In the genomic region with DNA sequence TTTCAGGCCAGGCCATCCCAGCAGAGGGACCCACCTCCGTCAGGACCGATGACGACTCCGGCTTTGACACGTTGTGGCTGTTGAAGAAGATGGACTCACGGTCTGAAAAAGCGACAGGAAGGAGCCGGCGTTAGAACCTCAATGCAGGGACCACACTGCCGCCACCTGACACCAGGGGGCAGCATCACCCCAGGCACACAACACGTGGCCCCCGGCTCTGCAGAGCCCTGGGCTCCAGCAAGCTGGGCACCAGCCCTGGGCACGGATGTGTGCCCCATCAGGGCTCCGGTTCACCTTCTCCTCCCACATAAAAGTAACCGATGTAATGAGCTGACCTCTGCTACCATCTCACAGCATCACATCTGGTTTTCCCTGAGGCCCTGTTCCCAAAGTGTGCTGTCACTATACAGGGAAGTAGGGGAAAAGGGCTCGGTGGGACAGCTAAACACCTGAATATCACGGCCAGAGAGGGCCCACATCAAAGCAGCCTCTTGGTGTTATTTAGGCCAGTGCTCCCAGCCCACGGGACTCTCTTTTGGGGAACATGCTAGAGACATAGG, we compare ENCODE assay signal across 8 cellular contexts. TPM values are rescaled to one million over a fixed set of nuclear protein-coding genes. Genes with fewer than 3 reads are reported as not detected.
DNase-seq lines count a peak whose midpoint lies in the region; ATAC-seq, FAIRE-seq and TF ChIP-seq lines count a peak whose summit lies in the region.

No MANE protein-coding gene starts in this region.

- no peaks in the 10 kb centered on the region for H3K9me3 Mint-ChIP-seq in activated CD8-positive, alpha-beta T cell treated with anti-CD3 and anti-CD28 coated beads, Interleukin-2, amount 10 ng/mL, durations not matched to agents 7 days and 5 days (ENCODE audit: insufficient read depth)

- POLR2A ChIA-PET in activated CD8-positive, alpha-beta T cell treated with anti-CD3 and anti-CD28 coated beads, Interleukin-2, amount 10 ng/mL, durations not matched to agents 7 days and 5 days (lab: Charles Lee), result interaction anchor here (0.7 to 0.8 kb wide), 2 partner anchors 45 to 162 kb away, joined by 3 read pairs; no protein-coding TSS in a partner anchor

- no peak overlapping the region for H3K27ac Mint-ChIP-seq in activated CD8-positive, alpha-beta T cell treated with anti-CD3 and anti-CD28 coated beads, Interleukin-2, amount 10 ng/mL, durations not matched to agents 7 days and 5 days

- DNase-seq in 8988T, result peak; percentile 97
- peak; percentile 94 for DNase-seq in GM12892 (ENCODE audit: insufficient read length)
- DNase-seq in NCI-H748 treated with DMSO at 0.1 percent for 48 hours (lab: John Stamatoyannopoulos, UW), result peak; percentile 21
- peak; percentile 88 for DNase-seq in activated CD8-positive, alpha-beta T cell treated with anti-CD3 and anti-CD28 coated beads, Interleukin-2, amount 10 ng/mL, durations not matched to agents 7 days and 5 days
- DNase-seq in ecto neural progenitor cell (ENCODE audit: low spot score), result peak; percentile 86
- DNase-seq in lung microvascular endothelial cell (ENCODE audit: low read depth in 2 of 2), result peak; percentile 72 to 84
- peak; percentile 46 to 53 for DNase-seq in stimulated activated CD8-positive, alpha-beta memory T cell treated with anti-CD3 and anti-CD28 coated beads, Interleukin-15, amount 100 ng/mL, for 4 hours (ENCODE audit: low read depth in 2 of 2)

- H3K36me3 Mint-ChIP-seq in activated CD8-positive, alpha-beta T cell treated with anti-CD3 and anti-CD28 coated beads, Interleukin-2, amount 10 ng/mL, durations not matched to agents 7 days and 5 days (ENCODE audit: low read depth), result peaks cover 31% of the 10 kb centered on the region

- no peaks in the 10 kb centered on the region for H3K27me3 Mint-ChIP-seq in activated CD8-positive, alpha-beta T cell treated with anti-CD3 and anti-CD28 coated beads, Interleukin-2, amount 10 ng/mL, durations not matched to agents 7 days and 5 days (ENCODE audit: low read depth)

- H3K4me3 Mint-ChIP-seq in activated CD8-positive, alpha-beta T cell treated with anti-CD3 and anti-CD28 coated beads, Interleukin-2, amount 10 ng/mL, durations not matched to agents 7 days and 5 days, result no peak overlapping the region

- TF ChIP-seq POLR2A in GM12892 (IDR thresholded peaks at IDR 0.05; ENCODE audit: low read depth, low read length), result no peak

- FAIRE-seq in GM12892 (lab: Jason Lieb, UNC), result peak; percentile 98

- peak; percentile 72 for ATAC-seq in HG03108 (IDR thresholded peaks at IDR 0.05; ENCODE audit: unreplicated experiment)
- ATAC-seq in activated CD8-positive, alpha-beta T cell treated with anti-CD3 and anti-CD28 coated beads, Interleukin-2, amount 10 ng/mL, durations not matched to agents 7 days and 5 days, result peak; percentile 95

- CTCF ChIA-PET in activated CD8-positive, alpha-beta T cell treated with anti-CD3 and anti-CD28 coated beads, Interleukin-2, amount 10 ng/mL, durations not matched to agents 7 days and 5 days (lab: Charles Lee), result interaction anchor here (0.6 to 3.2 kb wide), 26 partner anchors 13 to 267 kb away, joined by 3 to 51 read pairs (median 4); partner anchors contain the start of genes LYSET and MOAP1

- peaks cover 7% of the 10 kb centered on the region for H3K4me1 Mint-ChIP-seq in activated CD8-positive, alpha-beta T cell treated with anti-CD3 and anti-CD28 coated beads, Interleukin-2, amount 10 ng/mL, durations not matched to agents 7 days and 5 days (ENCODE audit: low read depth)

RNA-seq across cellular contexts. Expression of gene CHGA, which starts 29.0 kb away (rescaled TPM):
- polyA plus RNA-seq in GM12892 (2012; ENCODE audit: missing spikeins), result not detected
- not detected for total RNA-seq in activated CD8-positive, alpha-beta T cell treated with anti-CD3 and anti-CD28 coated beads, Interleukin-2, amount 10 ng/mL, durations not matched to agents 7 days and 5 days
- total RNA-seq in lung microvascular endothelial cell, result not detected in 2 replicates

Comparison
In these comparisons a context has a peak if more than half of its experiments do, and no peak if none do; other contexts are left out.
1. Peak in every context shown above with its lines: DNase-seq and ATAC-seq.
2. DNase-seq: peak in every context shown above with its lines; median percentile 97 in 8988T; 94 in GM12892; 88 in activated CD8-positive, alpha-beta T cell treated with anti-CD3 and anti-CD28 coated beads, Interleukin-2, amount 10 ng/mL, durations not matched to agents 7 days and 5 days; 86 in ecto neural progenitor cell; 78 in lung microvascular endothelial cell; 50 in stimulated activated CD8-positive, alpha-beta memory T cell treated with anti-CD3 and anti-CD28 coated beads, Interleukin-15, amount 100 ng/mL, for 4 hours; 21 in NCI-H748 treated with DMSO at 0.1 percent for 48 hours.